Comparison of ENCODE assay signal across 21 cellular contexts in the genomic region with DNA sequence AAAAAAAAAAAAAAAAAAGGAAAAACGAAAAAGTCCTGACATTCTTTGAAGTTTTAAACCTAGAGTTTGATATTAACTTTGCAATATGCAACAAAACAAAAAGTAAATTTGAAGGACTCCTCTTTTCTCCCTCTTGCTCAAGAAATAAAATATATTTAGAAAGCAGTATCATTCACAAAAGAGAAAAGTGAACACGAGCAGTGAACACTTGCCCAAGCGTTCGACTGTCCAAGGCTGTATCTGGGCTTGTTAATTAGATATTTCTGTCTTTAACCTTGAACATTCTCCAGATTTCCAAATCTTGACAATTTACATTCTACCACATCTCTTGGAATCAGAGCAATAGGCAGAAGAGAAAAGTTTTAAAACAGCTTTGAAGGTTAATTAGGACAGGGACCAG.
"Had no signal": no experiment of that assay in that cellular context is flagged by ENCODE, and none has a peak within 500 bp of the region (broad histone marks: within the 10 kb centered on the region; RNA-seq: fewer than 3 reads in every experiment).

No MANE protein-coding gene starts in this region.

- H3K27ac ChIP-seq: ascending aorta, brain microvascular endothelial cell, neutrophil, prostate gland, stomach had no signal

- DNase-seq: activated CD4-positive, alpha-beta T cell treated with anti-CD3 and anti-CD28 coated beads for 1 hour; activated CD4-positive, alpha-beta T cell treated with anti-CD3 and anti-CD28 coated beads, Interleukin-2, amount 50 U/mL, for 1 hour; activated CD8-positive, alpha-beta T cell treated with anti-CD3 and anti-CD28 coated beads, Interleukin-2, amount 10 ng/mL, durations not matched to agents 7 days and 5 days; activated gamma-delta T cell; activated naive CD4-positive, alpha-beta T cell treated with anti-CD3 and anti-CD28 coated beads, Interleukin-2, amount 50 U/mL, for 16 hours; brain microvascular endothelial cell; central memory CD4-positive, alpha-beta T cell; effector CD8-positive, alpha-beta T cell; islet precursor cell; left colon; small intestine; stimulated activated CD4-positive, alpha-beta T cell treated with anti-CD3 and anti-CD28 coated beads, Interleukin-2, amount 100 ng/mL, for 24 hours; stomach; T-helper 9 cell; transverse colon had no signal

- H3K27me3 ChIP-seq: ascending aorta, brain microvascular endothelial cell, neutrophil, ovary, stomach, suprapubic skin, transverse colon had no signal

- H3K36me3 ChIP-seq: ascending aorta, brain microvascular endothelial cell, neutrophil, ovary, prostate gland, stomach, suprapubic skin, transverse colon had no signal

- ATAC-seq: activated CD8-positive, alpha-beta T cell treated with anti-CD3 and anti-CD28 coated beads, Interleukin-2, amount 10 ng/mL, durations not matched to agents 7 days and 5 days; left colon; stimulated activated effector memory CD8-positive, alpha-beta T cell treated with anti-CD3 and anti-CD28 coated beads, Interleukin-12 subunit alpha, Interleukin-12 subunit beta, amount 100 ng/mL, for 72 hours had no signal

- H3K9me3 ChIP-seq: ascending aorta, neutrophil, ovary, prostate gland, stomach, suprapubic skin, transverse colon had no signal

- H3K4me3 ChIP-seq: ascending aorta, ovary, prostate gland, stomach, suprapubic skin, transverse colon had no signal

- H3K4me1 ChIP-seq: prostate gland had no signal
